15 cellular contexts compared by ENCODE assay signal in genomic region chr2:43161650-43162542, GRCh38.
A peak's percentile ranks its signal among the peaks of the same experiment; 100 is the strongest.
DNase-seq lines count a peak whose midpoint lies in the region; ATAC-seq lines count a peak whose summit lies in the region.
"Had no signal": no experiment of that assay in that cellular context is flagged by ENCODE, and none has a peak within 500 bp of the region (broad histone marks: within the 10 kb centered on the region; RNA-seq: fewer than 3 reads in every experiment).

No MANE protein-coding gene starts in this region.

- H3K27me3 ChIP-seq in BLaER1 treated with 17β-estradiol and CSF1 and Interleukin-3, amounts not matched to agents 10 nM and 100 nM = no peaks in the 10 kb centered on the region

- peaks cover 82% of the 10 kb centered on the region for H3K4me1 Mint-ChIP-seq in dendritic cell treated with granulocyte-macrophage colony-stimulating factor and Interleukin-4, amounts not matched to agents 40 ng/mL and 50 ng/mL, for 4 days (ENCODE audit: low read depth)
- H3K4me1 Mint-ChIP-seq in naive thymus-derived CD8-positive, alpha-beta T cell = peaks cover 30 to 85% (median 81%) of the 10 kb centered on the region in 4 donors

- H3K9me3 ChIP-seq in BLaER1 treated with 17β-estradiol and CSF1 and Interleukin-3, amounts not matched to agents 10 nM and 100 nM (replicated peaks in 1 of 11) = no peaks in the 10 kb centered on the region

- H3K27ac ChIP-seq in BLaER1 treated with 17β-estradiol and CSF1 and Interleukin-3, amounts not matched to agents 10 nM and 100 nM = no peak overlapping the region

- no peaks in the 10 kb centered on the region for H3K9me3 Mint-ChIP-seq in dendritic cell treated with granulocyte-macrophage colony-stimulating factor and Interleukin-4, amounts not matched to agents 40 ng/mL and 50 ng/mL, for 4 days
- H3K9me3 Mint-ChIP-seq in naive thymus-derived CD8-positive, alpha-beta T cell = no peaks in the 10 kb centered on the region
- H3K9me3 Mint-ChIP-seq: mesothelial cell of epicardium had no signal

- peaks cover 0 to 27% (median 0%) of the 10 kb centered on the region in 11 experiments; a peak in 3 of 22 replicates for H4K20me1 ChIP-seq in BLaER1 treated with 17β-estradiol and CSF1 and Interleukin-3, amounts not matched to agents 10 nM and 100 nM

- intact Hi-C loops in dendritic cell treated with granulocyte-macrophage colony-stimulating factor and Interleukin-4, amounts not matched to agents 40 ng/mL and 50 ng/mL, for 4 days (cut with micrococcal nuclease) = no loop called here

- H3K36me3 Mint-ChIP-seq in dendritic cell treated with granulocyte-macrophage colony-stimulating factor and Interleukin-4, amounts not matched to agents 40 ng/mL and 50 ng/mL, for 4 days (ENCODE audit: low read depth) = no peaks in the 10 kb centered on the region
- H3K36me3 Mint-ChIP-seq in naive thymus-derived CD8-positive, alpha-beta T cell = no peaks in the 10 kb centered on the region
- H3K36me3 Mint-ChIP-seq: mesothelial cell of epicardium had no signal

- H3K4me3 Mint-ChIP-seq in dendritic cell treated with granulocyte-macrophage colony-stimulating factor and Interleukin-4, amounts not matched to agents 40 ng/mL and 50 ng/mL, for 4 days = no peak overlapping the region
- H3K4me3 Mint-ChIP-seq in naive thymus-derived CD8-positive, alpha-beta T cell = peak overlapping the region in 8 of 10 donors; percentile 1 to 57 (median 44)
- H3K4me3 Mint-ChIP-seq: mesothelial cell of epicardium had no signal

- H3K27me3 Mint-ChIP-seq in dendritic cell treated with granulocyte-macrophage colony-stimulating factor and Interleukin-4, amounts not matched to agents 40 ng/mL and 50 ng/mL, for 4 days = no peaks in the 10 kb centered on the region
- H3K27me3 Mint-ChIP-seq in naive thymus-derived CD8-positive, alpha-beta T cell = no peaks in the 10 kb centered on the region

- H3K4me2 ChIP-seq in BLaER1 treated with 17β-estradiol and CSF1 and Interleukin-3, amounts not matched to agents 10 nM and 100 nM = peak overlapping the region in 9 of 11 experiments; percentile 1 to 89 (median 73); a peak in 14 of 22 replicates

- peaks cover 65 to 99% (median 91%) of the 10 kb centered on the region in 10 experiments for H3K4me1 ChIP-seq in BLaER1 treated with 17β-estradiol and CSF1 and Interleukin-3, amounts not matched to agents 10 nM and 100 nM

- no peak overlapping the region for H3K4me3 ChIP-seq in BLaER1 treated with 17β-estradiol and CSF1 and Interleukin-3, amounts not matched to agents 10 nM and 100 nM

- peak overlapping the region; percentile 97 for H3K27ac Mint-ChIP-seq in dendritic cell treated with granulocyte-macrophage colony-stimulating factor and Interleukin-4, amounts not matched to agents 40 ng/mL and 50 ng/mL, for 4 days
- H3K27ac Mint-ChIP-seq in naive thymus-derived CD8-positive, alpha-beta T cell = peak overlapping the region; percentile 91 to 99 (median 95)
- H3K27ac Mint-ChIP-seq: mesothelial cell of epicardium had no signal

- no peak for ATAC-seq in naive thymus-derived CD8-positive, alpha-beta T cell
- ATAC-seq in HG02571 (IDR thresholded peaks at IDR 0.05; ENCODE audit: unreplicated experiment) = no peak

- POLR2A ChIA-PET in naive thymus-derived CD8-positive, alpha-beta T cell (lab: Charles Lee) = interaction anchor here (1.3 to 43.5 kb wide), 6 partner anchors 8 to 59 kb away, joined by 3 to 1530 read pairs (median 41); partner anchors contain the start of gene ZFP36L2

- no peaks in the 10 kb centered on the region for H3K36me3 ChIP-seq in BLaER1 treated with 17β-estradiol and CSF1 and Interleukin-3, amounts not matched to agents 10 nM and 100 nM

- DNase-seq in HT-29 (ENCODE audit: low spot score) = peak; percentile 69
- no peak for DNase-seq in naive thymus-derived CD8-positive, alpha-beta T cell
- no peak for DNase-seq in cortex of kidney (lab: John Stamatoyannopoulos, UW)
- no peak for DNase-seq in GDM1 (lab: John Stamatoyannopoulos, UW)
- DNase-seq in DMS153 treated with DMSO at 0.1 percent for 48 hours (lab: John Stamatoyannopoulos, UW; ENCODE audit: unreplicated experiment) = no peak
- DNase-seq: activated T-cell treated with anti-CD3 and anti-CD28 coated beads, Interleukin-2, amount 50 U/mL, for 48 hours; C1 segment of cervical spinal cord; effector CD8-positive, alpha-beta T cell; EL; foreskin fibroblast; NCI-H1436 treated with DMSO at 0.1 percent for 48 hours had no signal

- no peak overlapping the region for H3K9ac ChIP-seq in BLaER1 treated with 17β-estradiol and CSF1 and Interleukin-3, amounts not matched to agents 10 nM and 100 nM
